ENCODE assay signal across 24 cellular contexts in genomic region chr15:66489179-66489791, GRCh38. TPM values are rescaled to one million over a fixed set of nuclear protein-coding genes. Genes with fewer than 3 reads are reported as not detected.
DNase-seq lines count a peak whose midpoint lies in the region; ATAC-seq and TF ChIP-seq lines count a peak whose summit lies in the region.
"Had no signal": no experiment of that assay in that cellular context is flagged by ENCODE, and none has a peak within 500 bp of the region (broad histone marks: within the 10 kb centered on the region; RNA-seq: fewer than 3 reads in every experiment).

No MANE protein-coding gene starts in this region.

- no peaks in the 10 kb centered on the region for H3K9me3 Mint-ChIP-seq in activated CD8-positive, alpha-beta T cell treated with anti-CD3 and anti-CD28 coated beads for 36 hours
- H3K9me3 Mint-ChIP-seq in activated CD8-positive, alpha-beta T cell treated with anti-CD3 and anti-CD28 coated beads, Interleukin-2, amount 10 ng/mL, durations not matched to agents 7 days and 5 days (ENCODE audit: insufficient read depth): no peaks in the 10 kb centered on the region
- no peaks in the 10 kb centered on the region for H3K9me3 Mint-ChIP-seq in stimulated activated naive CD8-positive, alpha-beta T cell treated with anti-CD3 and anti-CD28 coated beads, Interleukin-15, Interleukin-2, amounts not matched to agents 100 ng/mL and 50 ng/mL, for 24 hours
- H3K9me3 Mint-ChIP-seq: CD4-positive, CD25-positive, alpha-beta regulatory T cell; memory B cell; neural progenitor cell had no signal

- peaks cover 6% of the 10 kb centered on the region for H3K4me1 Mint-ChIP-seq in activated CD8-positive, alpha-beta T cell treated with anti-CD3 and anti-CD28 coated beads for 36 hours (ENCODE audit: low read depth)
- peaks cover 11% of the 10 kb centered on the region for H3K4me1 Mint-ChIP-seq in activated CD8-positive, alpha-beta T cell treated with anti-CD3 and anti-CD28 coated beads, Interleukin-2, amount 10 ng/mL, durations not matched to agents 7 days and 5 days (ENCODE audit: low read depth)
- H3K4me1 Mint-ChIP-seq in stimulated activated naive CD8-positive, alpha-beta T cell treated with anti-CD3 and anti-CD28 coated beads, Interleukin-15, Interleukin-2, amounts not matched to agents 100 ng/mL and 50 ng/mL, for 24 hours (ENCODE audit: low read depth): peaks cover 5% of the 10 kb centered on the region
- H3K4me1 Mint-ChIP-seq: neural progenitor cell had no signal

- no peaks in the 10 kb centered on the region for H3K27me3 Mint-ChIP-seq in activated CD8-positive, alpha-beta T cell treated with anti-CD3 and anti-CD28 coated beads for 36 hours
- H3K27me3 Mint-ChIP-seq in activated CD8-positive, alpha-beta T cell treated with anti-CD3 and anti-CD28 coated beads, Interleukin-2, amount 10 ng/mL, durations not matched to agents 7 days and 5 days (ENCODE audit: low read depth): no peaks in the 10 kb centered on the region
- H3K27me3 Mint-ChIP-seq in stimulated activated naive CD8-positive, alpha-beta T cell treated with anti-CD3 and anti-CD28 coated beads, Interleukin-15, Interleukin-2, amounts not matched to agents 100 ng/mL and 50 ng/mL, for 24 hours: no peaks in the 10 kb centered on the region
- H3K27me3 Mint-ChIP-seq: CD4-positive, CD25-positive, alpha-beta regulatory T cell; memory B cell had no signal

- no peak for DNase-seq in activated CD8-positive, alpha-beta T cell treated with anti-CD3 and anti-CD28 coated beads for 36 hours
- DNase-seq in activated CD8-positive, alpha-beta T cell treated with anti-CD3 and anti-CD28 coated beads, Interleukin-2, amount 10 ng/mL, durations not matched to agents 7 days and 5 days: no peak
- DNase-seq in stimulated activated naive CD8-positive, alpha-beta T cell treated with anti-CD3 and anti-CD28 coated beads, Interleukin-15, Interleukin-2, amounts not matched to agents 100 U/mL and 50 U/mL, for 24 hours: no peak
- DNase-seq in kidney tubule cell (ENCODE audit: low spot score) (peak; percentile 46), foreskin melanocyte (no peak)
- DNase-seq in stimulated activated CD4-positive, alpha-beta T cell treated with anti-CD3 and anti-CD28 coated beads, Interleukin-1b, Interleukin-23, amount 100 ng/mL, for 48 hours: no peak
- DNase-seq: 8988T; activated CD4-positive, alpha-beta T cell treated with anti-CD3 and anti-CD28 coated beads for 4 hours; activated effector memory CD4-positive, alpha-beta T cell treated with anti-CD3 and anti-CD28 coated beads, Interleukin-2, amount 50 U/mL, for 16 hours; brain microvascular endothelial cell; CD4-positive, CD25-positive, alpha-beta regulatory T cell; effector CD4-positive, alpha-beta T cell; foreskin fibroblast; NCI-H146; NCI-H2171; NCI-H510A; right cardiac atrium; stimulated activated CD4-positive, alpha-beta T cell treated with anti-CD3 and anti-CD28 coated beads, Interleukin-4, amount 100 ng/mL, for 1 hour; T-helper 2 cell had no signal

- no peak for TF ChIP-seq CTCF in activated CD8-positive, alpha-beta T cell treated with anti-CD3 and anti-CD28 coated beads for 36 hours (IDR thresholded peaks at IDR 0.05)

- no peak overlapping the region for H3K4me3 Mint-ChIP-seq in activated CD8-positive, alpha-beta T cell treated with anti-CD3 and anti-CD28 coated beads for 36 hours
- no peak overlapping the region for H3K4me3 Mint-ChIP-seq in activated CD8-positive, alpha-beta T cell treated with anti-CD3 and anti-CD28 coated beads, Interleukin-2, amount 10 ng/mL, durations not matched to agents 7 days and 5 days
- H3K4me3 Mint-ChIP-seq in stimulated activated naive CD8-positive, alpha-beta T cell treated with anti-CD3 and anti-CD28 coated beads, Interleukin-15, Interleukin-2, amounts not matched to agents 100 ng/mL and 50 ng/mL, for 24 hours: no peak overlapping the region
- H3K4me3 Mint-ChIP-seq: CD4-positive, CD25-positive, alpha-beta regulatory T cell; memory B cell; neural progenitor cell had no signal

- peak overlapping the region; percentile 28 for H3K27ac Mint-ChIP-seq in activated CD8-positive, alpha-beta T cell treated with anti-CD3 and anti-CD28 coated beads for 36 hours
- H3K27ac Mint-ChIP-seq in activated CD8-positive, alpha-beta T cell treated with anti-CD3 and anti-CD28 coated beads, Interleukin-2, amount 10 ng/mL, durations not matched to agents 7 days and 5 days: no peak overlapping the region
- H3K27ac Mint-ChIP-seq in stimulated activated naive CD8-positive, alpha-beta T cell treated with anti-CD3 and anti-CD28 coated beads, Interleukin-15, Interleukin-2, amounts not matched to agents 100 ng/mL and 50 ng/mL, for 24 hours: peak overlapping the region; percentile 53
- H3K27ac Mint-ChIP-seq: memory B cell, neural progenitor cell had no signal

- CTCF ChIA-PET in activated CD8-positive, alpha-beta T cell treated with anti-CD3 and anti-CD28 coated beads for 36 hours (lab: Charles Lee): interaction anchor here (1.4 kb wide), 2 partner anchors 9 to 11 kb away, joined by 3 to 11 read pairs; partner anchors contain the start of gene SNAPC5
- CTCF ChIA-PET in activated CD8-positive, alpha-beta T cell treated with anti-CD3 and anti-CD28 coated beads, Interleukin-2, amount 10 ng/mL, durations not matched to agents 7 days and 5 days (lab: Charles Lee): interaction anchor here (1.1 to 2.3 kb wide), 2 partner anchors 9 to 17 kb away, joined by 3 to 8 read pairs; no protein-coding TSS in a partner anchor

- POLR2A ChIA-PET in activated CD8-positive, alpha-beta T cell treated with anti-CD3 and anti-CD28 coated beads for 36 hours (lab: Charles Lee): interaction anchor here (1.2 to 1.5 kb wide), 4 partner anchors 9 to 15 kb away, joined by 3 to 6 read pairs (median 4); partner anchors contain the start of genes RPL4 and ZWILCH
- POLR2A ChIA-PET in activated CD8-positive, alpha-beta T cell treated with anti-CD3 and anti-CD28 coated beads, Interleukin-2, amount 10 ng/mL, durations not matched to agents 7 days and 5 days (lab: Charles Lee): interaction anchor here (1.1 kb wide), 1 partner anchor 17 kb away, joined by 3 read pairs; no protein-coding TSS in a partner anchor

- peaks cover 50% of the 10 kb centered on the region for H3K36me3 Mint-ChIP-seq in activated CD8-positive, alpha-beta T cell treated with anti-CD3 and anti-CD28 coated beads for 36 hours (ENCODE audit: low read depth)
- H3K36me3 Mint-ChIP-seq in activated CD8-positive, alpha-beta T cell treated with anti-CD3 and anti-CD28 coated beads, Interleukin-2, amount 10 ng/mL, durations not matched to agents 7 days and 5 days (ENCODE audit: low read depth): peaks cover 65% of the 10 kb centered on the region
- peaks cover 80% of the 10 kb centered on the region for H3K36me3 Mint-ChIP-seq in stimulated activated naive CD8-positive, alpha-beta T cell treated with anti-CD3 and anti-CD28 coated beads, Interleukin-15, Interleukin-2, amounts not matched to agents 100 ng/mL and 50 ng/mL, for 24 hours (ENCODE audit: low read depth)

- no peak for ATAC-seq in activated CD8-positive, alpha-beta T cell treated with anti-CD3 and anti-CD28 coated beads for 36 hours
- ATAC-seq in activated CD8-positive, alpha-beta T cell treated with anti-CD3 and anti-CD28 coated beads, Interleukin-2, amount 10 ng/mL, durations not matched to agents 7 days and 5 days: no peak
- no peak for ATAC-seq in stimulated activated naive CD8-positive, alpha-beta T cell treated with anti-CD3 and anti-CD28 coated beads, Interleukin-15, Interleukin-2, amounts not matched to agents 100 U/mL and 50 U/mL, for 24 hours
- no peak for ATAC-seq in HG03457 (IDR thresholded peaks at IDR 0.05; ENCODE audit: unreplicated experiment)
- ATAC-seq: right cardiac atrium, SK-N-SH treated with all-trans-retinoic acid at 6 μM for 48 hours had no signal

- intact Hi-C loops in activated CD8-positive, alpha-beta T cell treated with anti-CD3 and anti-CD28 coated beads for 36 hours (cut with micrococcal nuclease): no loop called here

RNA-seq across cellular contexts. Expression of gene SNAPC5, which starts 8.3 kb away (rescaled TPM):
- 10 to 100 TPM; 27.7 to 31.4 TPM for total RNA-seq in activated CD8-positive, alpha-beta T cell treated with anti-CD3 and anti-CD28 coated beads for 36 hours
- total RNA-seq in activated CD8-positive, alpha-beta T cell treated with anti-CD3 and anti-CD28 coated beads, Interleukin-2, amount 10 ng/mL, durations not matched to agents 7 days and 5 days: 10 to 100 TPM; 25.0 to 25.7 TPM

RNA-seq across cellular contexts. Expression of gene RPL4, which starts 15.4 kb away (rescaled TPM):
- 1,000 to 10,000 TPM; 5,254 to 5,310 TPM for total RNA-seq in activated CD8-positive, alpha-beta T cell treated with anti-CD3 and anti-CD28 coated beads for 36 hours
- 1,000 to 10,000 TPM; 2,498 to 2,528 TPM for total RNA-seq in activated CD8-positive, alpha-beta T cell treated with anti-CD3 and anti-CD28 coated beads, Interleukin-2, amount 10 ng/mL, durations not matched to agents 7 days and 5 days

RNA-seq across cellular contexts. Expression of gene ZWILCH, which starts 15.8 kb away (rescaled TPM):
- total RNA-seq in activated CD8-positive, alpha-beta T cell treated with anti-CD3 and anti-CD28 coated beads for 36 hours: 10 to 100 TPM; 29.9 to 30.2 TPM
- 10 to 100 TPM; 37.2 to 44.8 TPM for total RNA-seq in activated CD8-positive, alpha-beta T cell treated with anti-CD3 and anti-CD28 coated beads, Interleukin-2, amount 10 ng/mL, durations not matched to agents 7 days and 5 days
